ENCODE assay signal across 2 cellular contexts in genomic region chr22:20027966-20028854, GRCh38.
TF ChIP-seq lines count a peak whose summit lies in the region.

No MANE protein-coding gene starts in this region.

TF ChIP-seq in GM23338, 12 proteins besides CTCF, POLR2A, EP300 and RAD21:
- TF ChIP-seq ZNF462 (CRISPR knock-in tag; IDR thresholded peaks at IDR 0.05) (no peak), EZH2 (IDR thresholded peaks at IDR 0.05; ENCODE audit: low read depth, unreplicated experiment) (no peak), JUNB (IDR thresholded peaks at IDR 0.05; ENCODE audit: unreplicated experiment) (no peak), ZNF331 (CRISPR knock-in tag; IDR thresholded peaks at IDR 0.05; ENCODE audit: low read depth) (no peak), EZH2phosphoT487 (IDR thresholded peaks at IDR 0.05; ENCODE audit: unreplicated experiment) (no peak), STAT1 (IDR thresholded peaks at IDR 0.05; ENCODE audit: unreplicated experiment) (no peak), POLR2AphosphoS5 (IDR thresholded peaks at IDR 0.05; ENCODE audit: low read depth) (no peak), CREB1 (CRISPR knock-in tag; IDR thresholded peaks at IDR 0.05; ENCODE audit: low read depth) (no peak), ZNF114 (CRISPR knock-in tag; IDR thresholded peaks at IDR 0.05) (no peak), REST (IDR thresholded peaks at IDR 0.05; ENCODE audit: unreplicated experiment) (no peak), NANOG (IDR thresholded peaks at IDR 0.05; ENCODE audit: borderline replicate concordance) (no peak)
- TF ChIP-seq, protein P1, sequence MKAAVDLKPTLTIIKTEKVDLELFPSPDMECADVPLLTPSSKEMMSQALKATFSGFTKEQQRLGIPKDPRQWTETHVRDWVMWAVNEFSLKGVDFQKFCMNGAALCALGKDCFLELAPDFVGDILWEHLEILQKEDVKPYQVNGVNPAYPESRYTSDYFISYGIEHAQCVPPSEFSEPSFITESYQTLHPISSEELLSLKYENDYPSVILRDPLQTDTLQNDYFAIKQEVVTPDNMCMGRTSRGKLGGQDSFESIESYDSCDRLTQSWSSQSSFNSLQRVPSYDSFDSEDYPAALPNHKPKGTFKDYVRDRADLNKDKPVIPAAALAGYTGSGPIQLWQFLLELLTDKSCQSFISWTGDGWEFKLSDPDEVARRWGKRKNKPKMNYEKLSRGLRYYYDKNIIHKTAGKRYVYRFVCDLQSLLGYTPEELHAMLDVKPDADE (IDR thresholded peaks at IDR 0.05), result no peak
TF ChIP-seq in GM23338: peak in this region for 0.

TF ChIP-seq in HepG2, 621 proteins besides CTCF, POLR2A, EP300 and RAD21:
- TF ChIP-seq SSRP1 (CRISPR knock-in tag; IDR thresholded peaks at IDR 0.05) (no peak), TBX2 (CRISPR knock-in tag; IDR thresholded peaks at IDR 0.05; ENCODE audit: borderline replicate concordance) (no peak), PRMT3 (CRISPR knock-in tag; IDR thresholded peaks at IDR 0.05; ENCODE audit: borderline replicate concordance, low read depth) (no peak), ZNF761 (CRISPR knock-in tag; conservative IDR thresholded peaks at IDR 0.05) (no peak), SMC3 (IDR thresholded peaks at IDR 0.05; ENCODE audit: low read length) (peak; percentile 11; the same call in 1 of the 2 replicates), ZNF414 (CRISPR knock-in tag; IDR thresholded peaks at IDR 0.05) (no peak), ZNF770 (CRISPR knock-in tag; IDR thresholded peaks at IDR 0.05) (peak; percentile 51; the same call in 1 of the 2 replicates), ZNF841 (CRISPR knock-in tag; IDR thresholded peaks at IDR 0.05; ENCODE audit: borderline replicate concordance) (no peak), STAG1 (CRISPR knock-in tag; IDR thresholded peaks at IDR 0.05) (0 out of 2 replicates have a peak, but pooled peaks have one; percentile 30), CBX2 (IDR thresholded peaks at IDR 0.05; ENCODE audit: low read depth, low read length) (no peak), CBX2 (CRISPR knock-in tag; IDR thresholded peaks at IDR 0.05; ENCODE audit: low read depth) (no peak), HNF1A (IDR thresholded peaks at IDR 0.05; ENCODE audit: low read depth) (no peak), HNF1A (CRISPR knock-in tag; IDR thresholded peaks at IDR 0.05; ENCODE audit: borderline replicate concordance) (no peak)
- TF ChIP-seq, protein P2, sequence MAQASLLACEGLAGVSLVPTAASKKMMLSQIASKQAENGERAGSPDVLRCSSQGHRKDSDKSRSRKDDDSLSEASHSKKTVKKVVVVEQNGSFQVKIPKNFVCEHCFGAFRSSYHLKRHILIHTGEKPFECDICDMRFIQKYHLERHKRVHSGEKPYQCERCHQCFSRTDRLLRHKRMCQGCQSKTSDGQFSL (CRISPR knock-in tag; IDR thresholded peaks at IDR 0.05), result no peak
- TF ChIP-seq, protein P3, sequence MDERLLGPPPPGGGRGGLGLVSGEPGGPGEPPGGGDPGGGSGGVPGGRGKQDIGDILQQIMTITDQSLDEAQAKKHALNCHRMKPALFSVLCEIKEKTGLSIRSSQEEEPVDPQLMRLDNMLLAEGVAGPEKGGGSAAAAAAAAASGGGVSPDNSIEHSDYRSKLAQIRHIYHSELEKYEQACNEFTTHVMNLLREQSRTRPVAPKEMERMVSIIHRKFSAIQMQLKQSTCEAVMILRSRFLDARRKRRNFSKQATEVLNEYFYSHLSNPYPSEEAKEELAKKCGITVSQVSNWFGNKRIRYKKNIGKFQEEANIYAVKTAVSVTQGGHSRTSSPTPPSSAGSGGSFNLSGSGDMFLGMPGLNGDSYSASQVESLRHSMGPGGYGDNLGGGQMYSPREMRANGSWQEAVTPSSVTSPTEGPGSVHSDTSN (CRISPR knock-in tag; IDR thresholded peaks at IDR 0.05), result no peak
